Comparison of ENCODE assay signal across 7 cellular contexts in genomic region chr1:162796617-162797289, GRCh38. TPM values are rescaled to one million over a fixed set of nuclear protein-coding genes. Genes with fewer than 3 reads are reported as not detected.
DNase-seq lines count a peak whose midpoint lies in the region; ATAC-seq, FAIRE-seq and TF ChIP-seq lines count a peak whose summit lies in the region.
"Not testable (repeated sequence)": the region's sequence is repeated elsewhere in the genome, so short reads cannot be mapped to it uniquely, and the experiment has no call there.

No MANE protein-coding gene starts in this region.

- H3K79me2 ChIP-seq in Loucy (ENCODE audit: insufficient read depth, low read length) (peaks cover 44% of the 10 kb centered on the region; the same call in 1 of the 2 replicates), HepG2 (ENCODE audit: insufficient read depth, low read length) (peaks cover 34% of the 10 kb centered on the region)
- not testable (repeated sequence) for H3K79me2 ChIP-seq in astrocyte (ENCODE audit: insufficient read depth, low read length)

- not testable (repeated sequence) for FAIRE-seq in astrocyte (lab: Jason Lieb, UNC); HepG2 (lab: Jason Lieb, UNC)

- peaks cover 14% of the 10 kb centered on the region for H3K4me1 Mint-ChIP-seq in activated T-helper 2 cell treated with anti-CD3 and anti-CD28 coated beads, Interferon-gamma antibody, Interleukin-2, Interleukin-4, amounts not matched to agents 10 μg/mL and 5 μg/mL and 100 μg/mL, durations not matched to agents 14 hours and 24 hours and 36 hours (ENCODE audit: low read depth)
- H3K4me1 Mint-ChIP-seq in astrocyte (ENCODE audit: low read depth, unreplicated experiment) = not testable (repeated sequence)

- H3K9me3 ChIP-seq in Loucy (ENCODE audit: insufficient read depth, low read depth, low read length); astrocyte (ENCODE audit: insufficient read depth, low read depth, low read length); HepG2 (ENCODE audit: low read length): not testable (repeated sequence)

- peaks cover 65% of the 10 kb centered on the region for H3K36me3 Mint-ChIP-seq in activated T-helper 2 cell treated with anti-CD3 and anti-CD28 coated beads, Interferon-gamma antibody, Interleukin-2, Interleukin-4, amounts not matched to agents 10 μg/mL and 5 μg/mL and 100 μg/mL, durations not matched to agents 14 hours and 24 hours and 36 hours (ENCODE audit: low read depth)
- not testable (repeated sequence) for H3K36me3 Mint-ChIP-seq in astrocyte (ENCODE audit: low read depth, unreplicated experiment)

- BruUV-seq in HepG2 (replicated peaks; lab: Mats Ljungman, UMichigan) = not testable (repeated sequence)

- CTCF ChIA-PET in HepG2 (lab: Yijun Ruan, JAX; ENCODE audit: low intra/inter-chr PET ratio, low total read pairs) = not testable (repeated sequence)

- ATAC-seq in HepG2 = not testable (repeated sequence)
- peak; percentile 65 for ATAC-seq in omental fat pad (ENCODE audit: low FRiP score)

- H4K20me1 ChIP-seq in Loucy (ENCODE audit: insufficient read depth, low read length, poor library complexity, severe bottlenecking) = peaks cover 13% of the 10 kb centered on the region
- not testable (repeated sequence) for H4K20me1 ChIP-seq in astrocyte (ENCODE audit: insufficient read depth, low read length); HepG2 (ENCODE audit: insufficient read depth, low read length)

- not testable (repeated sequence) for H3K27me3 Mint-ChIP-seq in activated T-helper 2 cell treated with anti-CD3 and anti-CD28 coated beads, Interferon-gamma antibody, Interleukin-2, Interleukin-4, amounts not matched to agents 10 μg/mL and 5 μg/mL and 100 μg/mL, durations not matched to agents 14 hours and 24 hours and 36 hours (ENCODE audit: low read depth); astrocyte (ENCODE audit: low read depth, unreplicated experiment)

- not testable (repeated sequence) for TF ChIP-seq POLR2A in HepG2 (IDR thresholded peaks at IDR 0.05; ENCODE audit: insufficient read depth in 1 of 2, low read depth in 2 of 2, low read length in 2 of 2)

- peak overlapping the region; percentile 32 for H3K9ac ChIP-seq in Loucy (ENCODE audit: low read depth, low read length, poor library complexity, severe bottlenecking)
- H3K9ac ChIP-seq in astrocyte (ENCODE audit: low read length); HepG2 (ENCODE audit: insufficient read depth, low read depth, low read length): not testable (repeated sequence)

- H3K36me3 ChIP-seq in Loucy (ENCODE audit: insufficient read depth, low read length) (peaks cover 26% of the 10 kb centered on the region; the same call in 1 of the 2 replicates), HepG2 (replicated peaks in 1 of 2; ENCODE audit: control insufficient read depth in 1 of 2, insufficient read depth in 2 of 2, low read length in 2 of 2) (peaks cover 3 to 20% of the 10 kb centered on the region in 2 experiments; a peak in 4 of 5 replicates)
- H3K36me3 ChIP-seq in astrocyte (ENCODE audit: insufficient read depth, low read length) = not testable (repeated sequence)

- H2AFZ ChIP-seq in Loucy (ENCODE audit: low read length); astrocyte (ENCODE audit: low read depth, low read length); HepG2 (ENCODE audit: low read length): not testable (repeated sequence)

- not testable (repeated sequence) for H3F3A ChIP-seq in Loucy (ENCODE audit: low read depth)

- in situ Hi-C loops in HepG2 (cut with HindIII; ENCODE audit: extremely low pct_ligation_motif_present, low pct_unique_long_range_greater_than_20kb) = not testable (repeated sequence)

- peak overlapping the region; percentile 63 for H3K4me2 ChIP-seq in Loucy (ENCODE audit: low read depth, low read length, poor library complexity, severe bottlenecking)
- not testable (repeated sequence) for H3K4me2 ChIP-seq in astrocyte (ENCODE audit: low read length); HepG2 (ENCODE audit: low read depth, low read length)

- 75% methylated on average over 4 of the region's 4 CpGs for WGBS in HepG2 (ENCODE audit: low lambda C conversion rate)

- not testable (repeated sequence) for TF ChIP-seq CTCF in Loucy (conservative IDR thresholded peaks at IDR 0.05; ENCODE audit: low read length); astrocyte (IDR thresholded peaks at IDR 0.05; ENCODE audit: insufficient read depth, low read depth, low read length); choroid plexus epithelial cell (conservative IDR thresholded peaks at IDR 0.05; ENCODE audit: low read depth, low read length); fibroblast of villous mesenchyme (IDR thresholded peaks at IDR 0.05; ENCODE audit: insufficient read depth, low read depth, low read length); HepG2 (CRISPR knock-in tag; IDR thresholded peaks at IDR 0.05); omental fat pad (IDR thresholded peaks at IDR 0.05)

- intact Hi-C loops in activated T-helper 2 cell treated with anti-CD3 and anti-CD28 coated beads, Interferon-gamma antibody, Interleukin-2, Interleukin-4, amounts not matched to agents 10 μg/mL and 5 μg/mL and 100 μg/mL, durations not matched to agents 14 hours and 24 hours and 36 hours (cut with micrococcal nuclease) = loop anchor here (10.0 kb wide), 1 partner anchor 182 kb away; no protein-coding TSS in a partner anchor
- intact Hi-C loops in HepG2 (cut with micrococcal nuclease; ENCODE audit: unreplicated experiment) = not testable (repeated sequence)

- H3K4me3 ChIP-seq in Loucy (ENCODE audit: low read length, poor library complexity, severe bottlenecking) = peak overlapping the region; percentile 29
- not testable (repeated sequence) for H3K4me3 ChIP-seq in astrocyte (ENCODE audit: insufficient read depth, low read depth, low read length); choroid plexus epithelial cell (ENCODE audit: low read depth, low read length); fibroblast of villous mesenchyme (ENCODE audit: low read depth, low read length); HepG2 (replicated peaks in 1 of 3; ENCODE audit: insufficient read depth in 1 of 3, low read depth in 2 of 3, low read length in 3 of 3)

- not testable (repeated sequence) for H3K27me3 ChIP-seq in Loucy (ENCODE audit: insufficient read depth, low read length, poor library complexity, severe bottlenecking); astrocyte (ENCODE audit: insufficient read depth, low read length); HepG2 (ENCODE audit: control insufficient read depth in 1 of 2, insufficient read depth in 2 of 2, low read length in 2 of 2)

- not testable (repeated sequence) for DNase-seq in activated T-helper 2 cell treated with anti-CD3 and anti-CD28 coated beads, Interferon-gamma antibody, Interleukin-2, Interleukin-4, amounts not matched to agents 10 μg/mL and 5 μg/mL and 100 μg/mL, durations not matched to agents 14 hours and 24 hours and 36 hours (ENCODE audit: low spot score); HepG2 (ENCODE audit: low spot score); omental fat pad (ENCODE audit: low spot score)
- DNase-seq in astrocyte (ENCODE audit: low read depth) (peak; percentile 12), choroid plexus epithelial cell (ENCODE audit: low read depth) (peak; percentile 30), fibroblast of villous mesenchyme (ENCODE audit: low read depth) (peak; percentile 57)

- H3K9me2 ChIP-seq in Loucy (replicated peaks; ENCODE audit: low read depth, low read length) = not testable (repeated sequence)

- TF ChIP-seq RAD21 in HepG2 (CRISPR knock-in tag; IDR thresholded peaks at IDR 0.05) = not testable (repeated sequence)

- POLR2A ChIA-PET in HepG2 (lab: Yijun Ruan, JAX) = not testable (repeated sequence)

- not testable (repeated sequence) for H3K4me3 Mint-ChIP-seq in activated T-helper 2 cell treated with anti-CD3 and anti-CD28 coated beads, Interferon-gamma antibody, Interleukin-2, Interleukin-4, amounts not matched to agents 10 μg/mL and 5 μg/mL and 100 μg/mL, durations not matched to agents 14 hours and 24 hours and 36 hours (ENCODE audit: low read depth); astrocyte (ENCODE audit: unreplicated experiment)

- not testable (repeated sequence) for H3K9me3 Mint-ChIP-seq in activated T-helper 2 cell treated with anti-CD3 and anti-CD28 coated beads, Interferon-gamma antibody, Interleukin-2, Interleukin-4, amounts not matched to agents 10 μg/mL and 5 μg/mL and 100 μg/mL, durations not matched to agents 14 hours and 24 hours and 36 hours; astrocyte (ENCODE audit: unreplicated experiment)

- H3K27ac Mint-ChIP-seq in activated T-helper 2 cell treated with anti-CD3 and anti-CD28 coated beads, Interferon-gamma antibody, Interleukin-2, Interleukin-4, amounts not matched to agents 10 μg/mL and 5 μg/mL and 100 μg/mL, durations not matched to agents 14 hours and 24 hours and 36 hours = peak overlapping the region; percentile 36
- H3K27ac Mint-ChIP-seq in astrocyte (ENCODE audit: unreplicated experiment) = not testable (repeated sequence)

- not testable (repeated sequence) for H3K27ac ChIP-seq in astrocyte (ENCODE audit: low read depth, low read length); HepG2 (ENCODE audit: extremely low read length, insufficient read depth, low read length)

- H3K4me1 ChIP-seq in Loucy (ENCODE audit: insufficient read depth, low read length, poor library complexity, severe bottlenecking); astrocyte (ENCODE audit: insufficient read depth, low read length): not testable (repeated sequence)
- peaks cover 37% of the 10 kb centered on the region for H3K4me1 ChIP-seq in HepG2 (ENCODE audit: insufficient read depth, low read length)

- TF ChIP-seq EP300 in HepG2 (IDR thresholded peaks at IDR 0.05; ENCODE audit: low read depth in 2 of 2, low read length in 2 of 2); HepG2 (CRISPR knock-in tag; IDR thresholded peaks at IDR 0.05; ENCODE audit: borderline replicate concordance): not testable (repeated sequence)

RNA-seq across cellular contexts. Expression of gene HSD17B7, which starts 6.3 kb away (rescaled TPM):
- total RNA-seq in activated T-helper 2 cell treated with anti-CD3 and anti-CD28 coated beads, Interferon-gamma antibody, Interleukin-2, Interleukin-4, amounts not matched to agents 10 μg/mL and 5 μg/mL and 100 μg/mL, durations not matched to agents 14 hours and 24 hours and 36 hours = 35.2 and 38.6 TPM in 2 replicates
- total RNA-seq in astrocyte (8.0 and 10.9 TPM in 2 replicates), fibroblast of villous mesenchyme (17.7 and 26.8 TPM in 2 replicates), HepG2 (2016; rRNA removed; fragmentation: Illumina TruSeq; extraction: Trizol) (65.0 and 84.9 TPM in 2 replicates), omental fat pad (10 to 100 TPM; 11.8 to 40.1 (median 20.5) TPM)
- total RNA-seq in HepG2 (2016; cell fraction: cytosol; rRNA removed; fragmentation: Illumina TruSeq; extraction: Trizol; ENCODE audit: low read depth) = 19.6 and 20.7 TPM in 2 replicates
- 66.9 and 80.3 TPM in 2 replicates for total RNA-seq in HepG2 (2016; cell fraction: insoluble cytoplasmic fraction; rRNA removed; fragmentation: Illumina TruSeq; extraction: Trizol)
- total RNA-seq in HepG2 (2016; cell fraction: membrane; rRNA removed; fragmentation: Illumina TruSeq; extraction: Trizol) = 25.6 and 29.3 TPM in 2 replicates
- total RNA-seq in HepG2 (2016; cell fraction: nucleus; rRNA removed; fragmentation: Illumina TruSeq; extraction: Trizol) = 62.8 and 71.0 TPM in 2 replicates
- polyA plus RNA-seq in HepG2 (2011; rRNA removed) = 43.9 and 53.8 TPM in 2 replicates
- polyA plus RNA-seq in HepG2 (2011; cell fraction: cytosol; rRNA removed) = 24.8 and 39.5 TPM in 2 replicates
- 49.1 and 67.5 TPM in 2 replicates for polyA plus RNA-seq in HepG2 (2011; cell fraction: nucleus; rRNA removed)
- 47.0 and 66.9 TPM in 2 replicates for polyA plus RNA-seq in HepG2 (2012)
- 13.5 and 13.7 TPM in 2 replicates for polyA plus RNA-seq in HepG2 (2016; cell fraction: cytosol; fragmentation: Illumina TruSeq; extraction: Trizol; ENCODE audit: low read depth)
- polyA plus RNA-seq in HepG2 (2016; cell fraction: insoluble cytoplasmic fraction; fragmentation: Illumina TruSeq; extraction: Trizol; ENCODE audit: low read depth) = 44.9 and 50.0 TPM in 2 replicates
- polyA plus RNA-seq in HepG2 (2016; cell fraction: membrane; fragmentation: Illumina TruSeq; extraction: Trizol; ENCODE audit: low read depth) = 13.6 and 15.4 TPM in 2 replicates
- 83.6 and 94.8 TPM in 2 replicates for polyA plus RNA-seq in HepG2 (2016; cell fraction: nucleus; fragmentation: Illumina TruSeq; extraction: Trizol; ENCODE audit: insufficient read depth, low read depth)
- polyA minus RNA-seq in HepG2 (2011; rRNA and poly(A)+ RNA removed; ENCODE audit: low replicate concordance) = 20.4 and 32.2 TPM in 2 replicates
- polyA minus RNA-seq in HepG2 (2011; cell fraction: cytosol; rRNA and poly(A)+ RNA removed) = 10.3 and 17.5 TPM in 2 replicates
- 79.4 and 125 TPM in 2 replicates for polyA minus RNA-seq in HepG2 (2011; cell fraction: nucleus; rRNA and poly(A)+ RNA removed)
